ENCODE assay signal across 8 cellular contexts in genomic region chr2:226031962-226032441, GRCh38.
A peak's percentile ranks its signal among the peaks of the same experiment; 100 is the strongest.
DNase-seq lines count a peak whose midpoint lies in the region; ATAC-seq and TF ChIP-seq lines count a peak whose summit lies in the region.

No MANE protein-coding gene starts in this region.

- H3K4me1 ChIP-seq in endocrine pancreas (ENCODE audit: control insufficient read depth, insufficient read depth, low read length), result peaks cover 3% of the 10 kb centered on the region
- H3K4me1 ChIP-seq in BE2C, result no peaks in the 10 kb centered on the region

- H3K4me3 ChIP-seq in endocrine pancreas (ENCODE audit: control insufficient read depth, insufficient read depth, low read length) (peak overlapping the region; percentile 76), BE2C (ENCODE audit: low read depth, low read length) (no peak overlapping the region)

- H3K9me3 ChIP-seq in endocrine pancreas (ENCODE audit: control insufficient read depth, low read length) (no peaks in the 10 kb centered on the region), BE2C (no peaks in the 10 kb centered on the region)

- peak overlapping the region; percentile 92 to 99 (median 97) for H3K27ac Mint-ChIP-seq in nephron

- H3K4me3 Mint-ChIP-seq in nephron, result peak overlapping the region; percentile 86 to 92 (median 89)

- H3K9ac ChIP-seq in endocrine pancreas (ENCODE audit: control insufficient read depth, insufficient read depth, low read length), result no peak overlapping the region

- no peaks in the 10 kb centered on the region for H3K27me3 Mint-ChIP-seq in nephron (ENCODE audit: low read depth)

- peaks cover 3% of the 10 kb centered on the region for H3K36me3 Mint-ChIP-seq in nephron (ENCODE audit: low read depth)

- TF ChIP-seq CTCF in nephron (IDR thresholded peaks at IDR 0.05; ENCODE audit: unreplicated experiment in 3 of 3) (no peak), BE2C (IDR thresholded peaks at IDR 0.05; ENCODE audit: low read depth, low read length) (no peak)

- no peaks in the 10 kb centered on the region for H3K27me3 ChIP-seq in endocrine pancreas (ENCODE audit: control insufficient read depth, insufficient read depth, low read length)
- no peaks in the 10 kb centered on the region for H3K27me3 ChIP-seq in BE2C

- peaks cover 8% of the 10 kb centered on the region for H3K9me3 Mint-ChIP-seq in nephron

- H3K36me3 ChIP-seq in endocrine pancreas (ENCODE audit: control insufficient read depth, insufficient read depth, low read length) (no peaks in the 10 kb centered on the region), BE2C (no peaks in the 10 kb centered on the region)

- peak; percentile 40 for DNase-seq in AG08396 (ENCODE audit: low spot score)
- peak; percentile 6 for DNase-seq in LoVo (ENCODE audit: low spot score)
- DNase-seq in BE2C, result no peak
- DNase-seq in left colon, result no peak

- H3K4me1 Mint-ChIP-seq in nephron, result peaks cover 28% of the 10 kb centered on the region

- ATAC-seq in GM21786 (IDR thresholded peaks at IDR 0.05; ENCODE audit: unreplicated experiment) (no peak), HG03442 (IDR thresholded peaks at IDR 0.05; ENCODE audit: unreplicated experiment) (no peak), left colon (no peak)

- intact Hi-C loops in left colon (cut with DNase I, micrococcal nuclease), result no loop called here

Comparison
In these comparisons a context has a peak if more than half of its experiments do, and no peak if none do; other contexts are left out.
1. DNase-seq: peak in AG08396 (single experiment) and LoVo (single experiment); none in BE2C (single experiment) and left colon (0 of 2).